Comparison of ENCODE assay signal across 21 cellular contexts in genomic region chr12:41053046-41053445, GRCh38.
DNase-seq lines count a peak whose midpoint lies in the region; ATAC-seq and TF ChIP-seq lines count a peak whose summit lies in the region.
"Had no signal": no experiment of that assay in that cellular context is flagged by ENCODE, and none has a peak within 500 bp of the region (broad histone marks: within the 10 kb centered on the region; RNA-seq: fewer than 3 reads in every experiment).

No MANE protein-coding gene starts in this region.

- 0 out of 2 replicates have a peak overlapping the region, but pooled peaks have one; percentile 25 for H2AFZ ChIP-seq in Karpas-422 (ENCODE audit: low read length)
- H2AFZ ChIP-seq: GM23338 had no signal

- H3K4me3 Mint-ChIP-seq in osteocyte (ENCODE audit: unreplicated experiment): no peak overlapping the region
- H3K4me3 Mint-ChIP-seq: B cell; CD4-positive, CD25-positive, alpha-beta regulatory T cell; CD8-positive, alpha-beta T cell; GM23338; H9 had no signal

- no peaks in the 10 kb centered on the region for H4K20me1 ChIP-seq in Karpas-422 (ENCODE audit: insufficient read depth, low read depth, low read length)
- H4K20me1 ChIP-seq: BLaER1 had no signal

- H3K27me3 ChIP-seq in Karpas-422 (ENCODE audit: low read length) (no peaks in the 10 kb centered on the region), right lobe of liver (no peaks in the 10 kb centered on the region)
- H3K27me3 ChIP-seq: BLaER1 had no signal

- no peak overlapping the region for H3K9ac ChIP-seq in Karpas-422 (ENCODE audit: low read length)
- H3K9ac ChIP-seq: BLaER1 had no signal

- no peak overlapping the region for H3K4me3 ChIP-seq in Karpas-422 (ENCODE audit: low read length)
- no peak overlapping the region for H3K4me3 ChIP-seq in right lobe of liver
- H3K4me3 ChIP-seq: BLaER1, GM12878, GM23338 had no signal

- H3K4me2 ChIP-seq in Karpas-422 (ENCODE audit: low read depth, low read length, poor library complexity, severe bottlenecking): no peak overlapping the region
- H3K4me2 ChIP-seq: BLaER1, GM23338 had no signal

- H3K27me3 Mint-ChIP-seq in osteocyte (ENCODE audit: unreplicated experiment): no peaks in the 10 kb centered on the region
- H3K27me3 Mint-ChIP-seq: B cell; CD4-positive, CD25-positive, alpha-beta regulatory T cell had no signal

- no peaks in the 10 kb centered on the region for H3K4me1 ChIP-seq in Karpas-422 (ENCODE audit: low read length)
- H3K4me1 ChIP-seq in right lobe of liver: no peaks in the 10 kb centered on the region
- H3K4me1 ChIP-seq: BLaER1, Caco-2 had no signal

- WGBS in right lobe of liver (ENCODE audit: insufficient coverage, low coverage, low lambda C conversion rate, missing lambda C conversion rate): 62% methylated on average over 1 of the region's 1 CpG

- peak overlapping the region; percentile 31 for H3K27ac Mint-ChIP-seq in osteocyte (ENCODE audit: unreplicated experiment)
- H3K27ac Mint-ChIP-seq: B cell; CD4-positive, CD25-positive, alpha-beta regulatory T cell; CD8-positive, alpha-beta T cell; GM23338; H9 had no signal

- H3K36me3 ChIP-seq in Karpas-422 (ENCODE audit: insufficient read depth, low read length) (no peaks in the 10 kb centered on the region), right lobe of liver (no peaks in the 10 kb centered on the region)
- H3K36me3 ChIP-seq: BLaER1 had no signal

- H3K79me2 ChIP-seq in Karpas-422 (ENCODE audit: low read length): no peaks in the 10 kb centered on the region

- TF ChIP-seq CTCF in osteocyte (IDR thresholded peaks at IDR 0.05) (no peak), right lobe of liver (IDR thresholded peaks at IDR 0.05) (no peak)

- no peaks in the 10 kb centered on the region for H3K9me3 Mint-ChIP-seq in osteocyte (ENCODE audit: unreplicated experiment)
- H3K9me3 Mint-ChIP-seq: CD8-positive, alpha-beta T cell; GM23338; H9 had no signal

- no peak for ATAC-seq in right lobe of liver
- ATAC-seq: CD8-positive, alpha-beta T cell; GM12878; GM23338; HCT116 had no signal

- no peak for TF ChIP-seq POLR2A in right lobe of liver (IDR thresholded peaks at IDR 0.05)

- H3K27ac ChIP-seq in Karpas-422 (ENCODE audit: low read length) (no peak overlapping the region), right lobe of liver (no peak overlapping the region)
- H3K27ac ChIP-seq: BLaER1, C4-2B had no signal

- intact Hi-C loops in right lobe of liver (cut with DNase I): no loop called here

- peaks cover 30% of the 10 kb centered on the region for H3K4me1 Mint-ChIP-seq in osteocyte (ENCODE audit: unreplicated experiment)
- H3K4me1 Mint-ChIP-seq: B cell; CD4-positive, CD25-positive, alpha-beta regulatory T cell; GM23338; H9 had no signal

- no peaks in the 10 kb centered on the region for H3K36me3 Mint-ChIP-seq in osteocyte (ENCODE audit: unreplicated experiment)
- H3K36me3 Mint-ChIP-seq: CD4-positive, CD25-positive, alpha-beta regulatory T cell; CD8-positive, alpha-beta T cell had no signal

- H3K9me3 ChIP-seq in Karpas-422 (ENCODE audit: low read length) (no peaks in the 10 kb centered on the region), right lobe of liver (no peaks in the 10 kb centered on the region)
- H3K9me3 ChIP-seq: BLaER1, Caco-2 had no signal

- peaks cover 4% of the 10 kb centered on the region; the same call in 1 of the 2 replicates for H3K9me2 ChIP-seq in Karpas-422 (replicated peaks; ENCODE audit: insufficient read depth, low read length)

- DNase-seq in Karpas-422: no peak
- peak; percentile 44 for DNase-seq in dedifferentiated amniotic fluid mesenchymal stem cell (ENCODE audit: extremely low spot score)
- DNase-seq in osteocyte (ENCODE audit: extremely low spot score, unreplicated experiment): no peak
- no peak for DNase-seq in NCI-H345 treated with DMSO at 0.1 percent for 48 hours (lab: John Stamatoyannopoulos, UW; ENCODE audit: unreplicated experiment)
- no peak for DNase-seq in MV-4-11 (lab: John Stamatoyannopoulos, UW)
- DNase-seq in right lobe of liver: no peak
- no peak for DNase-seq in hippocampal formation (lab: John Stamatoyannopoulos, UW)
- DNase-seq: Caco-2; CD4-positive, CD25-positive, alpha-beta regulatory T cell; CD8-positive, alpha-beta T cell; DMS 273 treated with DMSO at 0.1 percent for 48 hours; DMS79; EL; GDM1; H9 had no signal
